Comparison of ENCODE assay signal across 8 cellular contexts in the genomic region with DNA sequence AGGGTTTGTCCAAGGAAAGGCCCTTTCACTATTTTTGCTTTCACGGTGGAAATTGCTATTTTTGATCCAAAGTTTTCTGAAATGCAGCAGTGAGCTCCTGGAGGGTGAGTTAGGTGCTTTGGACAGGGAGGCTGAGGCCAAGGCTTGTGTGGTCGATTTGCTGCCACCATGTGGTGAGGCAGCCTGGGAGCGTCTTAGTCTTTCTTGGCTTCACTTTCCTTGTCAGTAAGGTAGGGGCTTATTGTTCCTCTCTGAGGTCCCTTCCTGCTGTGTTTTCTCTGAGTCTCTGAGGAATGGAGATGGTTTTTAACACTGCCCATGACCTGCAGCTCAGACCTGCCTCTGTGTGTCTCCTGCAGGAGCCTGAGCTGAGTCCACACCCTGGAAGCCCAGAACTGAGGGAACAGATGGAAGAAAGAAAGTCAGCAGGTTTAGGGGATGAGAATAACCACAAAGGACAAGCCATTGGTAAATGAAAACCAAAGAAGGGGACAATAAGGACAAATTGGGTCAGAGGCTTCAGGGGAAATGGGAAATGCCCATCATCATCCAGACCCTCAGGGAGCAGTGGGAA. TPM values are rescaled to one million over a fixed set of nuclear protein-coding genes. Genes with fewer than 3 reads are reported as not detected.
DNase-seq lines count a peak whose midpoint lies in the region; ATAC-seq and TF ChIP-seq lines count a peak whose summit lies in the region.

No MANE protein-coding gene starts in this region.

- no peaks in the 10 kb centered on the region for H3K9me3 Mint-ChIP-seq in activated CD4-positive, alpha-beta T cell treated with anti-CD3 and anti-CD28 coated beads for 36 hours (ENCODE audit: low read depth)
- H3K9me3 Mint-ChIP-seq in activated naive CD4-positive, alpha-beta T cell treated with anti-CD3 and anti-CD28 coated beads for 36 hours = no peaks in the 10 kb centered on the region

- H3K4me3 Mint-ChIP-seq in activated CD4-positive, alpha-beta T cell treated with anti-CD3 and anti-CD28 coated beads for 36 hours = no peak overlapping the region
- no peak overlapping the region for H3K4me3 Mint-ChIP-seq in activated naive CD4-positive, alpha-beta T cell treated with anti-CD3 and anti-CD28 coated beads for 36 hours

- no peak overlapping the region for H3K27ac Mint-ChIP-seq in activated CD4-positive, alpha-beta T cell treated with anti-CD3 and anti-CD28 coated beads for 36 hours
- no peak overlapping the region for H3K27ac Mint-ChIP-seq in activated naive CD4-positive, alpha-beta T cell treated with anti-CD3 and anti-CD28 coated beads for 36 hours

- H3K36me3 Mint-ChIP-seq in activated CD4-positive, alpha-beta T cell treated with anti-CD3 and anti-CD28 coated beads for 36 hours (ENCODE audit: low read depth) = no peaks in the 10 kb centered on the region
- no peaks in the 10 kb centered on the region for H3K36me3 Mint-ChIP-seq in activated naive CD4-positive, alpha-beta T cell treated with anti-CD3 and anti-CD28 coated beads for 36 hours (ENCODE audit: low read depth)

- CTCF ChIA-PET in activated CD4-positive, alpha-beta T cell treated with anti-CD3 and anti-CD28 coated beads for 36 hours (lab: Charles Lee) = interaction anchor here (0.6 to 6.2 kb wide), 13 partner anchors 10 to 606 kb away, joined by 3 to 44 read pairs (median 4); no protein-coding TSS in a partner anchor
- CTCF ChIA-PET in activated naive CD4-positive, alpha-beta T cell treated with anti-CD3 and anti-CD28 coated beads for 36 hours (lab: Charles Lee) = interaction anchor here (0.5 to 3.4 kb wide), 13 partner anchors 11 to 532 kb away, joined by 3 to 43 read pairs (median 3); no protein-coding TSS in a partner anchor

- intact Hi-C loops in activated CD4-positive, alpha-beta T cell treated with anti-CD3 and anti-CD28 coated beads for 36 hours (cut with DNase I, micrococcal nuclease) = loop anchor here in 1 of 2 experiments (1.0 kb wide), 2 partner anchors 45 to 79 kb away; no protein-coding TSS in a partner anchor
- intact Hi-C loops in activated naive CD4-positive, alpha-beta T cell treated with anti-CD3 and anti-CD28 coated beads for 36 hours (cut with micrococcal nuclease) = loop anchor here (1.0 kb wide), 1 partner anchor 45 kb away; no protein-coding TSS in a partner anchor

- peaks cover 9% of the 10 kb centered on the region for H3K27me3 Mint-ChIP-seq in activated CD4-positive, alpha-beta T cell treated with anti-CD3 and anti-CD28 coated beads for 36 hours
- peaks cover 4% of the 10 kb centered on the region for H3K27me3 Mint-ChIP-seq in activated naive CD4-positive, alpha-beta T cell treated with anti-CD3 and anti-CD28 coated beads for 36 hours (ENCODE audit: low read depth)

- peak; percentile 49 for ATAC-seq in activated CD4-positive, alpha-beta T cell treated with anti-CD3 and anti-CD28 coated beads for 36 hours
- ATAC-seq in omental fat pad (ENCODE audit: low FRiP score) = no peak
- ATAC-seq in GM19455 (IDR thresholded peaks at IDR 0.05; ENCODE audit: unreplicated experiment) = no peak
- ATAC-seq in GM19452 (IDR thresholded peaks at IDR 0.05; ENCODE audit: unreplicated experiment) = no peak

- DNase-seq in activated CD4-positive, alpha-beta T cell treated with anti-CD3 and anti-CD28 coated beads for 36 hours = peak; percentile 72
- no peak for DNase-seq in activated CD4-positive, alpha-beta T cell treated with anti-CD3 and anti-CD28 coated beads, Interleukin-2, amount 50 U/mL, for 1 hour
- DNase-seq in MV-4-11 (lab: John Stamatoyannopoulos, UW) = peak; percentile 54
- DNase-seq in activated naive CD4-positive, alpha-beta T cell treated with anti-CD3 and anti-CD28 coated beads for 36 hours = peak; percentile 66
- DNase-seq in left kidney (ENCODE audit: low read depth, low spot score) = peak; percentile 47
- DNase-seq in omental fat pad (ENCODE audit: low spot score) = no peak

- TF ChIP-seq CTCF in omental fat pad (IDR thresholded peaks at IDR 0.05) = no peak

- peaks cover 3% of the 10 kb centered on the region for H3K4me1 Mint-ChIP-seq in activated CD4-positive, alpha-beta T cell treated with anti-CD3 and anti-CD28 coated beads for 36 hours
- no peaks in the 10 kb centered on the region for H3K4me1 Mint-ChIP-seq in activated naive CD4-positive, alpha-beta T cell treated with anti-CD3 and anti-CD28 coated beads for 36 hours (ENCODE audit: low read depth)

- POLR2A ChIA-PET in activated CD4-positive, alpha-beta T cell treated with anti-CD3 and anti-CD28 coated beads for 36 hours (lab: Charles Lee) = no interaction called here

RNA-seq across cellular contexts. Expression of a gene that starts 20.1 kb away (rescaled TPM):
- 100 to 1,000 TPM; 230 to 246 TPM for total RNA-seq in activated CD4-positive, alpha-beta T cell treated with anti-CD3 and anti-CD28 coated beads for 36 hours
- total RNA-seq in activated naive CD4-positive, alpha-beta T cell treated with anti-CD3 and anti-CD28 coated beads for 36 hours = 100 to 1,000 TPM; 159 to 170 TPM
- 100 to 1,000 TPM; 127 to 351 (median 161) TPM for total RNA-seq in omental fat pad

RNA-seq across cellular contexts. Expression of a gene that starts 23.1 kb away (rescaled TPM):
- total RNA-seq in activated CD4-positive, alpha-beta T cell treated with anti-CD3 and anti-CD28 coated beads for 36 hours = 100 to 1,000 TPM; 264 to 361 TPM
- total RNA-seq in activated naive CD4-positive, alpha-beta T cell treated with anti-CD3 and anti-CD28 coated beads for 36 hours = 100 to 1,000 TPM; 229 to 235 TPM
- total RNA-seq in omental fat pad = 100 to 1,000 TPM; 211 to 389 (median 295) TPM

Comparison
In these comparisons a context has a peak if more than half of its experiments do, and no peak if none do; other contexts are left out.
1. DNase-seq: peak in activated CD4-positive, alpha-beta T cell treated with anti-CD3 and anti-CD28 coated beads for 36 hours (single experiment), MV-4-11 (single experiment), activated naive CD4-positive, alpha-beta T cell treated with anti-CD3 and anti-CD28 coated beads for 36 hours (single experiment) and left kidney (single experiment); none in activated CD4-positive, alpha-beta T cell treated with anti-CD3 and anti-CD28 coated beads, Interleukin-2, amount 50 U/mL, for 1 hour (single experiment) and omental fat pad (single experiment).